Comparison of ENCODE assay signal across 16 cellular contexts in the genomic region with DNA sequence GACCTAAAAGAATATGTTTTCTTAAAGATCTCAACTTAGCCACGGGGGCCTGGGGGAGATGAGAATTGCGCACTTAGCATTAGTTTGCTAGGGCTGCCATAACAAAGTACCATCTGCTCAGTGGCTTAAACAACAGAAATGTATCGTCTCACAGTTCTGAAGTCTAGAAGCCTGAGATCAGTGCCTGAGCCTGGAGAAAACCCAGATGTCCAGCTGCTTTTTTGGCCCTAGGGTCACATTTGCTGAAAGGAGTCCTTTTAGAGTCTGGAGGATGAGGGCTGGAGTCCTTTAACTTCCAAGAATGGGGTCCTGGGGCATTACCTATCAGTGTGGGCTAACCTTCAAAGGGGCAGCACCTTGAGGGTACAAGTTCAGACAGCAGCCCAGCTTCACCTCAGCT. TPM values are rescaled to one million over a fixed set of nuclear protein-coding genes. Genes with fewer than 3 reads are reported as not detected.
DNase-seq lines count a peak whose midpoint lies in the region; ATAC-seq and TF ChIP-seq lines count a peak whose summit lies in the region.
"Had no signal": no experiment of that assay in that cellular context is flagged by ENCODE, and none has a peak within 500 bp of the region (broad histone marks: within the 10 kb centered on the region; RNA-seq: fewer than 3 reads in every experiment).

No MANE protein-coding gene starts in this region.

- H3K36me3 ChIP-seq in vagina: no peaks in the 10 kb centered on the region
- H3K36me3 ChIP-seq in CD8-positive, alpha-beta T cell (ENCODE audit: insufficient read depth, low read length): no peaks in the 10 kb centered on the region
- H3K36me3 ChIP-seq: SJSA1 had no signal

- H3K36me3 Mint-ChIP-seq in progenitor cell of endocrine pancreas (ENCODE audit: insufficient read depth): peaks cover 17% of the 10 kb centered on the region
- peaks cover 36% of the 10 kb centered on the region for H3K36me3 Mint-ChIP-seq in CD8-positive, alpha-beta T cell

- no peaks in the 10 kb centered on the region for H3K27me3 ChIP-seq in right cardiac atrium (ENCODE audit: control insufficient read depth, insufficient read depth)
- H3K27me3 ChIP-seq in vagina: no peaks in the 10 kb centered on the region
- H3K27me3 ChIP-seq in CD8-positive, alpha-beta T cell (ENCODE audit: insufficient read depth, low read length): no peaks in the 10 kb centered on the region
- H3K27me3 ChIP-seq: SJSA1 had no signal

- peak overlapping the region; percentile 89 for H3K27ac Mint-ChIP-seq in progenitor cell of endocrine pancreas
- no peak overlapping the region for H3K27ac Mint-ChIP-seq in CD8-positive, alpha-beta T cell
- H3K27ac Mint-ChIP-seq: activated CD8-positive, alpha-beta T cell treated with anti-CD3 and anti-CD28 coated beads, Interleukin-2, amount 10 ng/mL, durations not matched to agents 7 days and 5 days; CD4-positive, CD25-positive, alpha-beta regulatory T cell had no signal

- TF ChIP-seq POLR2A in vagina (IDR thresholded peaks at IDR 0.05): no peak

- DNase-seq in NCI-H2171 treated with DMSO at 0.1 percent for 48 hours (lab: John Stamatoyannopoulos, UW): peak; percentile 25
- DNase-seq in NCI-H2171 (lab: John Stamatoyannopoulos, UW): no peak
- peak in 1 of 3 donors; percentile 61 for DNase-seq in right cardiac atrium
- no peak for DNase-seq in progenitor cell of endocrine pancreas (ENCODE audit: low spot score, unreplicated experiment)
- no peak for DNase-seq in vagina (ENCODE audit: extremely low spot score in 2 of 2)
- DNase-seq in CD8-positive, alpha-beta T cell: no peak
- DNase-seq: 8988T; activated CD8-positive, alpha-beta T cell treated with anti-CD3 and anti-CD28 coated beads, Interleukin-2, amount 10 ng/mL, durations not matched to agents 7 days and 5 days; activated gamma-delta T cell; CD4-positive, CD25-positive, alpha-beta regulatory T cell; EL; erythroblast; mesendoderm had no signal

- H3K4me3 ChIP-seq in right cardiac atrium (ENCODE audit: low read length) (no peak overlapping the region), vagina (no peak overlapping the region)
- H3K4me3 ChIP-seq in CD8-positive, alpha-beta T cell (ENCODE audit: low read depth, low read length): no peak overlapping the region
- H3K4me3 ChIP-seq: SJSA1 had no signal

- ATAC-seq in right cardiac atrium (peak; percentile 67 to 74), HG03521 (IDR thresholded peaks at IDR 0.05; ENCODE audit: unreplicated experiment) (no peak), HG02642 (IDR thresholded peaks at IDR 0.05; ENCODE audit: poor library complexity, unreplicated experiment) (no peak)
- ATAC-seq in CD8-positive, alpha-beta T cell: no peak
- ATAC-seq: activated CD8-positive, alpha-beta T cell treated with anti-CD3 and anti-CD28 coated beads, Interleukin-2, amount 10 ng/mL, durations not matched to agents 7 days and 5 days had no signal

- H3K9me3 ChIP-seq in right cardiac atrium (ENCODE audit: control insufficient read depth, low read length) (no peaks in the 10 kb centered on the region), vagina (no peaks in the 10 kb centered on the region)
- no peaks in the 10 kb centered on the region for H3K9me3 ChIP-seq in CD8-positive, alpha-beta T cell (ENCODE audit: low read length)

- H3K4me3 Mint-ChIP-seq in progenitor cell of endocrine pancreas (ENCODE audit: low read depth): no peak overlapping the region
- no peak overlapping the region for H3K4me3 Mint-ChIP-seq in CD8-positive, alpha-beta T cell
- H3K4me3 Mint-ChIP-seq: activated CD8-positive, alpha-beta T cell treated with anti-CD3 and anti-CD28 coated beads, Interleukin-2, amount 10 ng/mL, durations not matched to agents 7 days and 5 days; CD4-positive, CD25-positive, alpha-beta regulatory T cell had no signal

- TF ChIP-seq CTCF in progenitor cell of endocrine pancreas (IDR thresholded peaks at IDR 0.05; ENCODE audit: unreplicated experiment) (no peak), vagina (IDR thresholded peaks at IDR 0.05) (no peak)
- TF ChIP-seq CTCF in CD8-positive, alpha-beta T cell (IDR thresholded peaks at IDR 0.05): no peak

- CTCF ChIA-PET in CD8-positive, alpha-beta T cell (lab: Charles Lee): no interaction called here

- no peaks in the 10 kb centered on the region for H3K27me3 Mint-ChIP-seq in progenitor cell of endocrine pancreas
- no peaks in the 10 kb centered on the region for H3K27me3 Mint-ChIP-seq in CD8-positive, alpha-beta T cell (ENCODE audit: low read depth)
- H3K27me3 Mint-ChIP-seq: CD4-positive, CD25-positive, alpha-beta regulatory T cell had no signal

- H3K4me1 ChIP-seq in right cardiac atrium (ENCODE audit: control insufficient read depth, insufficient read depth, low read length) (peaks cover 8% of the 10 kb centered on the region), vagina (peaks cover 34% of the 10 kb centered on the region)
- H3K4me1 ChIP-seq in CD8-positive, alpha-beta T cell (ENCODE audit: insufficient read depth, low read length): no peaks in the 10 kb centered on the region

- peaks cover 60% of the 10 kb centered on the region for H3K4me1 Mint-ChIP-seq in progenitor cell of endocrine pancreas (ENCODE audit: low read depth)
- peaks cover 44% of the 10 kb centered on the region for H3K4me1 Mint-ChIP-seq in CD8-positive, alpha-beta T cell (ENCODE audit: low read depth)

- H3K9me3 Mint-ChIP-seq in progenitor cell of endocrine pancreas (ENCODE audit: low read depth): peaks cover 7% of the 10 kb centered on the region
- peaks cover 17% of the 10 kb centered on the region for H3K9me3 Mint-ChIP-seq in CD8-positive, alpha-beta T cell

- 48% methylated on average over 3 of the region's 3 CpGs for WGBS in right cardiac atrium

- intact Hi-C loops in right cardiac atrium (cut with DNase I) (no loop called here), vagina (cut with DNase I) (no loop called here)
- intact Hi-C loops in CD8-positive, alpha-beta T cell (cut with DNase I, micrococcal nuclease): loop anchor here in 1 of 2 experiments (5.0 kb wide), 1 partner anchor 37 kb away; no protein-coding TSS in a partner anchor

- POLR2A ChIA-PET in CD8-positive, alpha-beta T cell (lab: Charles Lee): no interaction called here

- H3K27ac ChIP-seq in right cardiac atrium (ENCODE audit: low read length) (peak overlapping the region; percentile 95), vagina (peak overlapping the region; percentile 68)
- H3K27ac ChIP-seq in CD8-positive, alpha-beta T cell (ENCODE audit: low read depth, low read length): no peak overlapping the region
- H3K27ac ChIP-seq: SJSA1 had no signal

RNA-seq across cellular contexts. Expression of a gene that starts 48.2 kb away (rescaled TPM):
- total RNA-seq in right cardiac atrium (10 to 100 TPM in 1 of 4 donors, 1 to 10 TPM in 3; 9.2 to 14.7 (median 9.7) TPM), progenitor cell of endocrine pancreas (31.9 and 32.1 TPM in 2 replicates), vagina (30.0 TPM)
- polyA plus RNA-seq in right cardiac atrium: 4.5 TPM
- total RNA-seq in CD8-positive, alpha-beta T cell: 10 to 100 TPM; 42.5 to 44.8 TPM

Comparison
In these comparisons a context has a peak if more than half of its experiments do, and no peak if none do; other contexts are left out.
1. ATAC-seq: peak in right cardiac atrium (2 of 2); none in HG03521 (single experiment), CD8-positive, alpha-beta T cell (single experiment) and HG02642 (single experiment).